22 cellular contexts compared by ENCODE assay signal in the genomic region with DNA sequence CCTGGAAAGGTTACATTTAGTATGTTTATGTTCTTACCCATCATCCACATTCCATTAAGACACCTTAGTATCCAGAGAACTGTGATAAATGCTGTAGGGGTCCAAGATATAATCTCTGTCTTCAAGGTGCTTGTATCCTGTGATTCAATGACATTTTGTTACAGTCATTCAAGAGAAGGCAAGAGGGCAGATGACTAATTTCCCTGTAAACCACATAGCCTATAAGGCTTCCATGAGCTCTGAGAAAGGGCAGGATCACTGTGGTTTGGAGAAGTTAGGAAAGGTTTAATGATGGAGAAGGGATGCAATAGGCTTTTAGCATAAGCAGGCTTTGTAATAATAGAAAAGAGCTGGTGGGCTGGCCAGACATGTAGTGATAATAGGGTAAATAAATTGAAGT. TPM values are rescaled to one million over a fixed set of nuclear protein-coding genes. Genes with fewer than 3 reads are reported as not detected.
DNase-seq lines count a peak whose midpoint lies in the region; ATAC-seq and TF ChIP-seq lines count a peak whose summit lies in the region.
"Had no signal": no experiment of that assay in that cellular context is flagged by ENCODE, and none has a peak within 500 bp of the region (broad histone marks: within the 10 kb centered on the region; RNA-seq: fewer than 3 reads in every experiment).

No MANE protein-coding gene starts in this region.

- no peaks in the 10 kb centered on the region for H3F3A ChIP-seq in PC-3 (ENCODE audit: low read length, unreplicated experiment)

- H3K9me3 Mint-ChIP-seq in chondrocyte (ENCODE audit: low read depth) = no peaks in the 10 kb centered on the region
- H3K9me3 Mint-ChIP-seq: GM23338 had no signal

- H3K36me3 ChIP-seq in PC-3 (ENCODE audit: low read depth, low read length) (no peaks in the 10 kb centered on the region), mesenchymal stem cell (ENCODE audit: control insufficient read depth in 1 of 2, insufficient read depth in 2 of 2, low read depth in 1 of 2, low read length in 2 of 2) (peaks cover 11 to 66% of the 10 kb centered on the region in 2 experiments)
- H3K36me3 ChIP-seq: gastroesophageal sphincter had no signal

- 0 out of 2 replicates have a peak overlapping the region, but pooled peaks have one; percentile 13 for H3K4me2 ChIP-seq in PC-3 (ENCODE audit: low read length)
- no peak overlapping the region for H3K4me2 ChIP-seq in mesenchymal stem cell (ENCODE audit: low read length, poor library complexity, severe bottlenecking)
- H3K4me2 ChIP-seq: GM23338 had no signal

- H3K79me2 ChIP-seq in PC-3 (ENCODE audit: low read length) = no peaks in the 10 kb centered on the region

- POLR2A ChIA-PET in PC-3 (lab: Charles Lee; ENCODE audit: unreplicated experiment) = no interaction called here

- H2AK5ac ChIP-seq in mesenchymal stem cell (ENCODE audit: low read length, severe bottlenecking) = no peak overlapping the region

- H3K36me3 Mint-ChIP-seq in chondrocyte (ENCODE audit: low read depth) = peaks cover 37% of the 10 kb centered on the region

- H2BK12ac ChIP-seq in mesenchymal stem cell (ENCODE audit: low read length in 2 of 2) = no peak overlapping the region

- no peak overlapping the region for H2AFZ ChIP-seq in PC-3 (ENCODE audit: low read length)
- H2AFZ ChIP-seq in mesenchymal stem cell (ENCODE audit: low read depth, low read length) = no peak overlapping the region
- H2AFZ ChIP-seq: GM23338, parathyroid adenoma had no signal

- H3K9me2 ChIP-seq in PC-3 (replicated peaks; ENCODE audit: low read length) = no peaks in the 10 kb centered on the region

- H3K9me3 ChIP-seq in PC-3 (ENCODE audit: low read length) (no peaks in the 10 kb centered on the region), mesenchymal stem cell (ENCODE audit: control insufficient read depth, low read length) (no peaks in the 10 kb centered on the region)
- H3K9me3 ChIP-seq: gastroesophageal sphincter, mucosa of descending colon had no signal

- H2BK120ac ChIP-seq in mesenchymal stem cell (ENCODE audit: low read depth, low read length) = peak overlapping the region; percentile 13

- H2BK15ac ChIP-seq in mesenchymal stem cell (ENCODE audit: low read depth, poor library complexity, severe bottlenecking) = no peak overlapping the region

- H3K14ac ChIP-seq in mesenchymal stem cell (ENCODE audit: low read length in 2 of 2) = no peak overlapping the region

- H3K4me3 ChIP-seq in AG10803 (ENCODE audit: low read length) = no peak overlapping the region
- H3K4me3 ChIP-seq in PC-3 (ENCODE audit: low read length) = no peak overlapping the region
- no peak overlapping the region for H3K4me3 ChIP-seq in mesenchymal stem cell (ENCODE audit: insufficient read depth in 1 of 2, low read depth in 1 of 2, low read length in 2 of 2)
- no peak overlapping the region for H3K4me3 ChIP-seq in coronary artery
- H3K4me3 ChIP-seq: gastroesophageal sphincter, GM23338, mucosa of descending colon had no signal

- ATAC-seq in PC-3 (peak; percentile 33; the same call in 1 of the 2 replicates), GM18517 (IDR thresholded peaks at IDR 0.05; ENCODE audit: unreplicated experiment) (no peak)
- ATAC-seq: gastroesophageal sphincter, GM23338, mucosa of descending colon, Panc1 had no signal

- CTCF ChIA-PET in PC-3 (lab: Charles Lee) = no interaction called here

- no peaks in the 10 kb centered on the region for H3K27me3 Mint-ChIP-seq in chondrocyte (ENCODE audit: low read depth)

- no peak for TF ChIP-seq CTCF in AG10803 (conservative IDR thresholded peaks at IDR 0.05; ENCODE audit: low read length)
- no peak for TF ChIP-seq CTCF in PC-3 (conservative IDR thresholded peaks at IDR 0.05; ENCODE audit: low read depth, low read length)
- no peak for TF ChIP-seq CTCF in chondrocyte (IDR thresholded peaks at IDR 0.05)
- TF ChIP-seq CTCF in coronary artery (IDR thresholded peaks at IDR 0.05) = no peak

- H4K91ac ChIP-seq in mesenchymal stem cell (ENCODE audit: low read length) = no peak overlapping the region

- no peak overlapping the region for H3K4ac ChIP-seq in mesenchymal stem cell (ENCODE audit: low read depth in 1 of 2, low read length in 2 of 2)

- H4K8ac ChIP-seq in mesenchymal stem cell (ENCODE audit: low read length) = no peak overlapping the region

- intact Hi-C loops in PC-3 (cut with micrococcal nuclease) = no loop called here

- peak overlapping the region; percentile 68 for H3K27ac Mint-ChIP-seq in chondrocyte (ENCODE audit: unreplicated experiment)
- H3K27ac Mint-ChIP-seq: GM23338 had no signal

- no peak overlapping the region for H2BK5ac ChIP-seq in mesenchymal stem cell (ENCODE audit: low read depth, low read length, poor library complexity, severe bottlenecking)

- H3K18ac ChIP-seq in mesenchymal stem cell (ENCODE audit: low read depth in 1 of 2, low read length in 2 of 2) = no peak overlapping the region

- no peak overlapping the region for H3K23ac ChIP-seq in mesenchymal stem cell (ENCODE audit: low read length in 2 of 2)

- no peaks in the 10 kb centered on the region for H4K20me1 ChIP-seq in PC-3 (ENCODE audit: low read length)

- H3K4me3 Mint-ChIP-seq in chondrocyte (ENCODE audit: unreplicated experiment) = no peak overlapping the region
- H3K4me3 Mint-ChIP-seq: GM23338 had no signal

- H3K4me1 ChIP-seq in PC-3 (ENCODE audit: insufficient read depth, low read length) (peaks cover 46% of the 10 kb centered on the region), mesenchymal stem cell (ENCODE audit: control insufficient read depth, insufficient read depth, low read depth, low read length) (peaks cover 6% of the 10 kb centered on the region)
- H3K4me1 ChIP-seq: gastroesophageal sphincter had no signal

- peak; percentile 74 for DNase-seq in AG10803 (ENCODE audit: low read depth)
- DNase-seq in PC-3 = peak; percentile 81
- no peak for DNase-seq in chondrocyte (ENCODE audit: low spot score)
- DNase-seq in mesenchymal stem cell = peak; percentile 91
- no peak for DNase-seq in hypothalamus (lab: John Stamatoyannopoulos, UW)
- DNase-seq in coronary artery (ENCODE audit: low spot score) = no peak
- no peak for DNase-seq in NCI-H2227 (lab: John Stamatoyannopoulos, UW; ENCODE audit: unreplicated experiment)
- DNase-seq: activated CD4-positive, CD25-positive, alpha-beta regulatory T cell treated with anti-CD3 and anti-CD28 coated beads, Interleukin-2, amount 50 U/mL, for 72 hours; activated T-cell treated with anti-CD3 and anti-CD28 coated beads, Interleukin-2, amount 50 U/mL, for 1 hour; DMS79 treated with DMSO at 0.1 percent for 48 hours; Karpas-422; kidney; mucosa of descending colon; NCI-H524 treated with DMSO at 0.1 percent for 48 hours; substantia nigra had no signal

- H3K79me1 ChIP-seq in mesenchymal stem cell (replicated peaks; ENCODE audit: low read length, poor library complexity, severe bottlenecking) = peaks cover 4% of the 10 kb centered on the region

- peaks cover 61% of the 10 kb centered on the region for H3K4me1 Mint-ChIP-seq in chondrocyte (ENCODE audit: low read depth)

- no peaks in the 10 kb centered on the region for H3K27me3 ChIP-seq in PC-3 (ENCODE audit: low read length)
- H3K27me3 ChIP-seq in mesenchymal stem cell (ENCODE audit: control insufficient read depth in 1 of 2, insufficient read depth in 1 of 2, low read length in 2 of 2) = no peaks in the 10 kb centered on the region

- BruUV-seq in PC-3 (replicated peaks; lab: Mats Ljungman, UMichigan) = no TSS peak

- H3K9ac ChIP-seq in PC-3 (ENCODE audit: low read length) = no peak overlapping the region
- H3K9ac ChIP-seq in mesenchymal stem cell (ENCODE audit: low read length) = peak overlapping the region; percentile 16
- H3K9ac ChIP-seq: parathyroid adenoma had no signal

- H3K27ac ChIP-seq in PC-3 (ENCODE audit: low read length) (peak overlapping the region; percentile 63), mesenchymal stem cell (ENCODE audit: low read length, poor library complexity, severe bottlenecking) (peak overlapping the region; percentile 12), coronary artery (no peak overlapping the region)
- H3K27ac ChIP-seq: C4-2B, gastroesophageal sphincter, parathyroid adenoma had no signal

RNA-seq across cellular contexts. Expression of a gene that starts 40.0 kb away (rescaled TPM):
- total RNA-seq in PC-3 (2014; rRNA removed) (not detected in 2 replicates), chondrocyte (143 to 222 TPM (median 219 TPM) in 3 replicates)
- 90.6 TPM for polyA plus RNA-seq in mesenchymal stem cell (2013, experiment 1 of 2)
- 85.6 TPM for polyA plus RNA-seq in mesenchymal stem cell (2013, experiment 2 of 2)
- total RNA-seq: T-helper 1 cell treated with Interleukin-12 subunit alpha and Interleukin-12 subunit beta and Interleukin-4 antibody, amounts not matched to agents 30 ng/mL and 1 ng/mL, for 36 hours had no signal

Comparison
In these comparisons a context has a peak if more than half of its experiments do, and no peak if none do; other contexts are left out.
1. DNase-seq: peak in AG10803 (single experiment), PC-3 (single experiment) and mesenchymal stem cell (single experiment); none in chondrocyte (single experiment), hypothalamus (0 of 51), coronary artery (single experiment) and NCI-H2227 (single experiment).
2. H3K27ac ChIP-seq: peak in PC-3 (single experiment) and mesenchymal stem cell (single experiment); none in coronary artery (0 of 2).
3. RNA of a gene that starts 40.0 kb away (total RNA-seq): 143 to 222 TPM in chondrocyte; not detected in PC-3; every median in the first group is over 100 times any median in the second.